6 cellular contexts compared by ENCODE assay signal in the genomic region with DNA sequence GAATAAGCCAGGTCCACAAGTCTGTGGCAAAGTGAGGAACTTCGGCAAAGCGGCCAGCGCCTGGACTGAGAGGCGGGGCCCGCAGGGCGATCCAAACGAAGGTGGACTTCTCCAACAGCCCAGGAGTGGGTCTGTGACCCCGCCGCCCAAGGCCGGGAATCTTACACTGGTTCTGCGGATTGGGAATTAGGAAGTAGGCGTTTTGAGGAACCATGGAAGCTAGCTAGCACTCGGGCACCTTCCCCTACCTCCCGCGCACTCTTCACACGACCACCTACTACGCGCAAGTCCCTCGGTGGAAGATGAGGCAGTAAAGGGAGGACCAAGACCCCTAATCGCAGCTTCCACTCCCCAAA. TPM values are rescaled to one million over a fixed set of nuclear protein-coding genes. Genes with fewer than 3 reads are reported as not detected.
DNase-seq lines count a peak whose midpoint lies in the region; ATAC-seq, FAIRE-seq and TF ChIP-seq lines count a peak whose summit lies in the region.

No MANE protein-coding gene starts in this region.

- peaks cover 43% of the 10 kb centered on the region for H3K36me3 Mint-ChIP-seq in stimulated activated memory B cell treated with anti-CD40 and anti-IgM and Interleukin-4, amounts not matched to agents 10 μg/mL and 1 μg/mL and 100 μg/mL, for 72 hours

- no peak for DNase-seq in PC-9
- DNase-seq in esophagus muscularis mucosa (ENCODE audit: extremely low spot score), result no peak
- DNase-seq in D721Med (ENCODE audit: insufficient read length, low spot score), result no peak
- no peak for DNase-seq in AML-193 (lab: John Stamatoyannopoulos, UW)

- H3K27me3 Mint-ChIP-seq in stimulated activated memory B cell treated with anti-CD40 and anti-IgM and Interleukin-4, amounts not matched to agents 10 μg/mL and 1 μg/mL and 100 μg/mL, for 72 hours, result no peaks in the 10 kb centered on the region

- no peak for ATAC-seq in stimulated activated memory B cell treated with anti-CD40 and anti-IgM and Interleukin-4, amounts not matched to agents 10 μg/mL and 1 μg/mL and 100 μg/mL, for 72 hours
- ATAC-seq in HG02973 (IDR thresholded peaks at IDR 0.05; ENCODE audit: unreplicated experiment), result no peak

- H3K27me3 ChIP-seq in PC-9 (ENCODE audit: insufficient read depth, low read depth) (no peaks in the 10 kb centered on the region), esophagus muscularis mucosa (no peaks in the 10 kb centered on the region)

- peak overlapping the region; percentile 98 for H3K4me3 ChIP-seq in PC-9
- peak overlapping the region; percentile 91 to 99 (median 98) for H3K4me3 ChIP-seq in esophagus muscularis mucosa

- H3K9me3 ChIP-seq in PC-9 (ENCODE audit: insufficient read depth, low read depth) (no peaks in the 10 kb centered on the region), esophagus muscularis mucosa (no peaks in the 10 kb centered on the region)

- peaks cover 47% of the 10 kb centered on the region for H3K4me1 Mint-ChIP-seq in stimulated activated memory B cell treated with anti-CD40 and anti-IgM and Interleukin-4, amounts not matched to agents 10 μg/mL and 1 μg/mL and 100 μg/mL, for 72 hours

- H3K27ac Mint-ChIP-seq in stimulated activated memory B cell treated with anti-CD40 and anti-IgM and Interleukin-4, amounts not matched to agents 10 μg/mL and 1 μg/mL and 100 μg/mL, for 72 hours, result peak overlapping the region; percentile 83

- H3K4me2 ChIP-seq in PC-9, result peak overlapping the region; percentile 73

- H3K27ac ChIP-seq in PC-9, result no peak overlapping the region
- H3K27ac ChIP-seq in esophagus muscularis mucosa (replicated peaks in 1 of 4), result peak overlapping the region; percentile 95 to 96 (median 95)

- peak overlapping the region; percentile 69 for H3K4me3 Mint-ChIP-seq in stimulated activated memory B cell treated with anti-CD40 and anti-IgM and Interleukin-4, amounts not matched to agents 10 μg/mL and 1 μg/mL and 100 μg/mL, for 72 hours

- no peak for FAIRE-seq in D721Med (lab: Jason Lieb, UNC)

- TSS peak; percentile 10 for BruUV-seq in PC-9 (replicated peaks; lab: Mats Ljungman, UMichigan)

- WGBS in esophagus muscularis mucosa, result 59% methylated on average over 20 of the region's 20 CpGs

- TF ChIP-seq CTCF in PC-9 (conservative IDR thresholded peaks at IDR 0.05), result no peak
- no peak for TF ChIP-seq CTCF in esophagus muscularis mucosa (IDR thresholded peaks at IDR 0.05)
- no peak for TF ChIP-seq CTCF in D721Med (IDR thresholded peaks at IDR 0.05; ENCODE audit: insufficient read depth, missing control alignments)

- H3K4me1 ChIP-seq in PC-9 (replicated peaks; ENCODE audit: insufficient read depth) (peaks cover 31% of the 10 kb centered on the region), esophagus muscularis mucosa (peaks cover 34 to 58% (median 51%) of the 10 kb centered on the region in 4 donors)

- TF ChIP-seq POLR2A in esophagus muscularis mucosa (IDR thresholded peaks at IDR 0.05; ENCODE audit: low read depth), result no peak

- intact Hi-C loops in PC-9 (cut with micrococcal nuclease; ENCODE audit: unreplicated experiment), result loop anchor here (1.0 to 5.0 kb wide), 3 partner anchors 65 to 435 kb away; a partner anchor contains a TSS
- intact Hi-C loops in esophagus muscularis mucosa (cut with DNase I), result no loop called here

- TF ChIP-seq EP300 in esophagus muscularis mucosa (IDR thresholded peaks at IDR 0.05), result no peak

- H3K36me3 ChIP-seq in PC-9 (ENCODE audit: low read depth), result 0 out of 2 replicates have a peak, but pooled peaks cover 11% of the 10 kb centered on the region
- H3K36me3 ChIP-seq in esophagus muscularis mucosa, result peaks cover 24 to 43% (median 38%) of the 10 kb centered on the region in 4 donors

- CTCF ChIA-PET in PC-9 (lab: Charles Lee), result interaction anchor here (0.6 kb wide), 3 partner anchors 99 to 583 kb away, joined by 6 to 11 read pairs (median 10); no protein-coding TSS in a partner anchor

- POLR2A ChIA-PET in PC-9 (lab: Charles Lee; ENCODE audit: unreplicated experiment), result interaction anchor here (0.6 to 0.7 kb wide), 8 partner anchors 16 to 1467 kb away, joined by 3 to 16 read pairs (median 4); a partner anchor contains a TSS

- H2AFZ ChIP-seq in PC-9, result peak overlapping the region; percentile 87

- H3F3A ChIP-seq in PC-9 (ENCODE audit: insufficient read depth, low read depth), result no peaks in the 10 kb centered on the region; the same call in 1 of the 2 replicates

- no peaks in the 10 kb centered on the region for H3K9me3 Mint-ChIP-seq in stimulated activated memory B cell treated with anti-CD40 and anti-IgM and Interleukin-4, amounts not matched to agents 10 μg/mL and 1 μg/mL and 100 μg/mL, for 72 hours

- H4K20me1 ChIP-seq in PC-9 (ENCODE audit: insufficient read depth), result peaks cover 15% of the 10 kb centered on the region; the same call in 1 of the 2 replicates

- peaks cover 42% of the 10 kb centered on the region for H3K79me2 ChIP-seq in PC-9 (ENCODE audit: low read depth)

- H3K9me2 ChIP-seq in PC-9 (ENCODE audit: insufficient read depth), result no peaks in the 10 kb centered on the region

RNA-seq across cellular contexts. Expression of a gene that starts 0.6 kb away (rescaled TPM):
- total RNA-seq in PC-9 (2021) (227 and 299 TPM in 2 replicates), esophagus muscularis mucosa (100 to 1,000 TPM; 117 to 180 (median 147) TPM)

RNA-seq across cellular contexts. Expression of a gene that starts 2.2 kb away (rescaled TPM):
- total RNA-seq in PC-9 (2021), result 25.2 and 27.0 TPM in 2 replicates
- 10 to 100 TPM; 11.6 to 17.3 (median 14.7) TPM for total RNA-seq in esophagus muscularis mucosa

RNA-seq across cellular contexts. Expression of a gene that starts 5.9 kb away (rescaled TPM):
- total RNA-seq in PC-9 (2021), result 1.3 and 1.4 TPM in 2 replicates
- total RNA-seq in esophagus muscularis mucosa, result 1 to 10 TPM in 3 of 4 donors, under 1 TPM in 1; 0.66 to 4.6 (median 2.5) TPM

RNA-seq across cellular contexts. Expression of a gene that starts 30.3 kb away (rescaled TPM):
- not detected in 2 replicates for total RNA-seq in PC-9 (2021)
- not detected for total RNA-seq in esophagus muscularis mucosa
